In genomic region chr1:146472192-146472861, GRCh38 we compare ENCODE assay signal across 8 cellular contexts.
DNase-seq lines count a peak whose midpoint lies in the region; ATAC-seq and TF ChIP-seq lines count a peak whose summit lies in the region.
"Not testable (repeated sequence)": the region's sequence is repeated elsewhere in the genome, so short reads cannot be mapped to it uniquely, and the experiment has no call there.

No MANE protein-coding gene starts in this region.

- 2 to 4% methylated on average over 33 to 42 of the region's 42 CpGs for WGBS in lung, 2 donors

- intact Hi-C loops in Panc1 (cut with micrococcal nuclease; ENCODE audit: unreplicated experiment) = not testable (repeated sequence)

- CTCF ChIA-PET in Panc1 (lab: Charles Lee) = not testable (repeated sequence)

- not testable (repeated sequence) for TF ChIP-seq CTCF in Panc1 (IDR thresholded peaks at IDR 0.05); lung (IDR thresholded peaks at IDR 0.05; ENCODE audit: control extremely low read depth, extremely low read depth)

- not testable (repeated sequence) for H3K4me1 ChIP-seq in Panc1 (ENCODE audit: control insufficient read depth, insufficient read depth, low read length); lung (ENCODE audit: control insufficient read depth in 2 of 2, insufficient read depth in 2 of 2, low read length in 2 of 2)

- not testable (repeated sequence) for H3K36me3 ChIP-seq in KOPT-K1 (ENCODE audit: insufficient read depth, low read length); Panc1 (ENCODE audit: control insufficient read depth, insufficient read depth, low read length); lung (ENCODE audit: control insufficient read depth in 2 of 2, insufficient read depth in 2 of 2, low read length in 2 of 2)

- DNase-seq in AG08395 (ENCODE audit: low spot score) = peak; percentile 0
- not testable (repeated sequence) for DNase-seq in Panc1 (ENCODE audit: low read depth, low spot score)
- DNase-seq in activated CD8-positive, alpha-beta memory T cell treated with anti-CD3 and anti-CD28 coated beads, Interleukin-2, amount 50 U/mL, for 48 hours = peak; percentile 89
- peak; percentile 67 for DNase-seq in effector CD8-positive, alpha-beta T cell (lab: John Stamatoyannopoulos, UW)
- peak; percentile 61 for DNase-seq in lung (ENCODE audit: low spot score)
- DNase-seq in stimulated activated CD4-positive, alpha-beta T cell treated with anti-CD3 and anti-CD28 coated beads, Interleukin-1b, Interleukin-23, amount 100 ng/mL, for 48 hours = peak; percentile 74

- not testable (repeated sequence) for BruUV-seq in Panc1 (replicated peaks; lab: Mats Ljungman, UMichigan)

- H3K9me3 ChIP-seq in KOPT-K1 (ENCODE audit: insufficient read depth, low read length, poor library complexity, severe bottlenecking); Panc1 (ENCODE audit: control insufficient read depth, insufficient read depth, low read depth, low read length); lung (ENCODE audit: control insufficient read depth in 2 of 2, insufficient read depth in 1 of 2, low read length in 1 of 2): not testable (repeated sequence)

- in situ Hi-C loops in Panc1 (cut with HindIII; ENCODE audit: low pct_unique_long_range_greater_than_20kb, low sequenced_read_pairs) = not testable (repeated sequence)

- POLR2A ChIA-PET in Panc1 (lab: Charles Lee) = not testable (repeated sequence)

- peak overlapping the region; percentile 41 to 46 for H3K4me3 ChIP-seq in Panc1 (ENCODE audit: low read depth in 2 of 2, low read length in 2 of 2)
- not testable (repeated sequence) for H3K4me3 ChIP-seq in lung

- not testable (repeated sequence) for H3K27me3 ChIP-seq in Panc1 (ENCODE audit: control insufficient read depth, insufficient read depth, low read length); lung (ENCODE audit: control insufficient read depth, insufficient read depth)

- ATAC-seq in GM21423 (IDR thresholded peaks at IDR 0.05; ENCODE audit: unreplicated experiment) (peak; percentile 88), Panc1 (peak; percentile 100), lung (ENCODE audit: insufficient read depth, low FRiP score) (peak; percentile 79)

- H3K27ac ChIP-seq in KOPT-K1 (ENCODE audit: low read depth, low read length, poor library complexity, severe bottlenecking) = peak overlapping the region; percentile 65
- H3K27ac ChIP-seq in Panc1 (ENCODE audit: low read length); lung (ENCODE audit: low read depth in 1 of 2, low read length in 1 of 2): not testable (repeated sequence)
